ENCODE assay signal across 19 cellular contexts in the genomic region with DNA sequence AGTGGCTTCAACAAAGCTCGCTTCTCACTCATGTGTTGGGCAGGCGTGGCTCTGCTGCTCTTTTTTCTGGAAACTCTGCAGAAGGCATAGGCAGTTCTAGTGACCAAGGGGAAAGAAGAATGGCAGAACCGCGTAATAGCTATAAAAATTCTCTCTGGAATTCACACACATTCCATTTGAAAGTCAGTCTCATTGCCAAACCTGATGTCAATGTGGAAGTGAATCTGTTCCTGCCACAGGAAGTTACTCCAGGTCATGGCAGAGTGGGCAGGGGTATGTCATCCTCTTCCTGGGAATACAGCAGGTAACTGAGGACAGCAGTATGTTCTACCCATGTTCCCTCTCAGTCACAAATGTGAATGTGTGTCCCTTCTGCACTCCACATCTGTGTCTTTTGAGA. TPM values are rescaled to one million over a fixed set of nuclear protein-coding genes. Genes with fewer than 3 reads are reported as not detected.
"Had no signal": no experiment of that assay in that cellular context is flagged by ENCODE, and none has a peak within 500 bp of the region (broad histone marks: within the 10 kb centered on the region; RNA-seq: fewer than 3 reads in every experiment).

No MANE protein-coding gene starts in this region.

- ATAC-seq: activated CD4-positive, CD25-positive, alpha-beta regulatory T cell treated with anti-CD3 and anti-CD28 coated beads, Interleukin-2, amount 50 U/mL, for 24 hours; activated CD8-positive, alpha-beta T cell treated with anti-CD3 and anti-CD28 coated beads for 36 hours; body of pancreas had no signal

- DNase-seq: activated CD4-positive, alpha-beta T cell treated with anti-CD3 and anti-CD28 coated beads for 4 hours; activated CD8-positive, alpha-beta memory T cell treated with anti-CD3 and anti-CD28 coated beads, Interleukin-2, amount 50 U/mL, for 48 hours; activated CD8-positive, alpha-beta T cell treated with anti-CD3 and anti-CD28 coated beads for 36 hours; activated naive CD4-positive, alpha-beta T cell; activated T-cell treated with anti-CD3 and anti-CD28 coated beads, Interleukin-2, amount 50 U/mL, for 1 hour; body of pancreas; Karpas-422; MM.1S; NCI-H1105; NCI-H1436; NCI-H1694 treated with DMSO at 0.1 percent for 48 hours; NCI-H2029 treated with DMSO at 0.1 percent for 48 hours; NCI-H345; NCI-H510A; NCI-H526 treated with DMSO at 0.1 percent for 48 hours; SHP77 treated with DMSO at 0.1 percent for 48 hours had no signal

RNA-seq across cellular contexts. Expression of gene HTR5A, which starts 59.0 kb away (rescaled TPM):
- total RNA-seq: activated CD8-positive, alpha-beta T cell treated with anti-CD3 and anti-CD28 coated beads for 36 hours; ascending aorta; body of pancreas; SK-MEL-5 had no signal
